In genomic region chr14:36604757-36605505, GRCh38 we compare ENCODE assay signal across 8 cellular contexts. TPM values are rescaled to one million over a fixed set of nuclear protein-coding genes. Genes with fewer than 3 reads are reported as not detected.
DNase-seq lines count a peak whose midpoint lies in the region; ATAC-seq and TF ChIP-seq lines count a peak whose summit lies in the region.

No MANE protein-coding gene starts in this region.

- 0% methylated on average over 4 of the region's 4 CpGs for WGBS in right lobe of liver (ENCODE audit: insufficient coverage, low coverage, low lambda C conversion rate, missing lambda C conversion rate)

- intact Hi-C loops in natural killer cell (cut with micrococcal nuclease) = no loop called here
- intact Hi-C loops in colonic mucosa (cut with DNase I) = loop anchor here (5.0 kb wide), 1 partner anchor 53 kb away; no protein-coding TSS in a partner anchor
- intact Hi-C loops in right lobe of liver (cut with DNase I) = loop anchor here in 1 of 2 donors (10.0 kb wide), 1 partner anchor 50 kb away; no protein-coding TSS in a partner anchor
- intact Hi-C loops in upper lobe of right lung (cut with DNase I) = no loop called here

- DNase-seq in natural killer cell = no peak
- no peak for DNase-seq in natural killer cell treated with Interleukin-12 subunit alpha and Interleukin-12 subunit beta and Interleukin-15 and Interleukin-18, amount 100 ng/mL, for 72 hours (ENCODE audit: low spot score)
- peak; percentile 71 for DNase-seq in HFFc6
- DNase-seq in NAMALWA (ENCODE audit: low spot score) = peak; percentile 67
- peak; percentile 82 for DNase-seq in RKO (ENCODE audit: low spot score)
- peak; percentile 60 for DNase-seq in colonic mucosa
- no peak for DNase-seq in right lobe of liver
- no peak for DNase-seq in upper lobe of right lung

- H3K9me3 Mint-ChIP-seq in natural killer cell (no peaks in the 10 kb centered on the region), HFFc6 (no peaks in the 10 kb centered on the region)
- H3K9me3 Mint-ChIP-seq in natural killer cell treated with Interleukin-12 subunit alpha and Interleukin-12 subunit beta and Interleukin-15 and Interleukin-18, amount 100 ng/mL, for 72 hours = peaks cover 2% of the 10 kb centered on the region

- H3K36me3 ChIP-seq in colonic mucosa (no peaks in the 10 kb centered on the region), right lobe of liver (no peaks in the 10 kb centered on the region), upper lobe of right lung (no peaks in the 10 kb centered on the region)

- TF ChIP-seq CTCF in natural killer cell (IDR thresholded peaks at IDR 0.05) (peak; percentile 36), HFFc6 (IDR thresholded peaks at IDR 0.05) (peak; percentile 83), colonic mucosa (IDR thresholded peaks at IDR 0.05) (peak; percentile 65), right lobe of liver (IDR thresholded peaks at IDR 0.05) (peak; percentile 71 to 84 (median 78)), upper lobe of right lung (IDR thresholded peaks at IDR 0.05) (peak; percentile 79)

- H3K27ac ChIP-seq in colonic mucosa (no peak overlapping the region), right lobe of liver (no peak overlapping the region), upper lobe of right lung (no peak overlapping the region)

- H3K4me3 Mint-ChIP-seq in natural killer cell (no peak overlapping the region), HFFc6 (no peak overlapping the region)
- H3K4me3 Mint-ChIP-seq in natural killer cell treated with Interleukin-12 subunit alpha and Interleukin-12 subunit beta and Interleukin-15 and Interleukin-18, amount 100 ng/mL, for 72 hours = no peak overlapping the region

- H3K27me3 ChIP-seq in colonic mucosa (no peaks in the 10 kb centered on the region), right lobe of liver (no peaks in the 10 kb centered on the region), upper lobe of right lung (peaks cover 9% of the 10 kb centered on the region)

- no peak overlapping the region for H3K4me3 ChIP-seq in colonic mucosa
- H3K4me3 ChIP-seq in right lobe of liver = no peak overlapping the region
- H3K4me3 ChIP-seq in upper lobe of right lung = no peak overlapping the region

- no peak overlapping the region for H3K9ac ChIP-seq in colonic mucosa (ENCODE audit: low read depth in 2 of 2, low read length in 2 of 2)

- no peak for TF ChIP-seq POLR2A in right lobe of liver (IDR thresholded peaks at IDR 0.05)

- H3K9me3 ChIP-seq in colonic mucosa (no peaks in the 10 kb centered on the region), right lobe of liver (no peaks in the 10 kb centered on the region), upper lobe of right lung (no peaks in the 10 kb centered on the region)

- H3K4me1 Mint-ChIP-seq in natural killer cell = no peaks in the 10 kb centered on the region
- H3K4me1 Mint-ChIP-seq in natural killer cell treated with Interleukin-12 subunit alpha and Interleukin-12 subunit beta and Interleukin-15 and Interleukin-18, amount 100 ng/mL, for 72 hours (ENCODE audit: low read depth in 2 of 2) = no peaks in the 10 kb centered on the region
- H3K4me1 Mint-ChIP-seq in HFFc6 (ENCODE audit: low read depth) = no peaks in the 10 kb centered on the region

- no peak overlapping the region for H3K27ac Mint-ChIP-seq in natural killer cell
- H3K27ac Mint-ChIP-seq in natural killer cell treated with Interleukin-12 subunit alpha and Interleukin-12 subunit beta and Interleukin-15 and Interleukin-18, amount 100 ng/mL, for 72 hours = no peak overlapping the region
- no peak overlapping the region for H3K27ac Mint-ChIP-seq in HFFc6

- no peak for ATAC-seq in natural killer cell
- no peak for ATAC-seq in natural killer cell treated with Interleukin-12 subunit alpha and Interleukin-12 subunit beta and Interleukin-15 and Interleukin-18, amount 100 ng/mL, for 72 hours
- ATAC-seq in right lobe of liver = peak; percentile 88 to 97 (median 94)
- peak; percentile 94 for ATAC-seq in upper lobe of right lung

- H3K4me1 ChIP-seq in colonic mucosa = no peaks in the 10 kb centered on the region
- H3K4me1 ChIP-seq in right lobe of liver = no peaks in the 10 kb centered on the region
- no peaks in the 10 kb centered on the region for H3K4me1 ChIP-seq in upper lobe of right lung

- H3K36me3 Mint-ChIP-seq in natural killer cell = no peaks in the 10 kb centered on the region
- no peaks in the 10 kb centered on the region for H3K36me3 Mint-ChIP-seq in natural killer cell treated with Interleukin-12 subunit alpha and Interleukin-12 subunit beta and Interleukin-15 and Interleukin-18, amount 100 ng/mL, for 72 hours
- no peaks in the 10 kb centered on the region for H3K36me3 Mint-ChIP-seq in HFFc6 (ENCODE audit: low read depth)

- H3K27me3 Mint-ChIP-seq in natural killer cell (ENCODE audit: low read depth in 2 of 2) (peaks cover 7 to 11% of the 10 kb centered on the region in 2 donors), HFFc6 (ENCODE audit: insufficient read depth) (peaks cover 5% of the 10 kb centered on the region; the same call in 1 of the 2 replicates)
- peaks cover 0 to 10% of the 10 kb centered on the region in 2 donors for H3K27me3 Mint-ChIP-seq in natural killer cell treated with Interleukin-12 subunit alpha and Interleukin-12 subunit beta and Interleukin-15 and Interleukin-18, amount 100 ng/mL, for 72 hours

RNA-seq across cellular contexts. Expression of gene NKX2-8, which starts 22.5 kb away (rescaled TPM):
- total RNA-seq in natural killer cell = not detected
- total RNA-seq in natural killer cell treated with Interleukin-12 subunit alpha and Interleukin-12 subunit beta and Interleukin-15 and Interleukin-18, amount 100 ng/mL, for 72 hours = not detected
- not detected for total RNA-seq in HFFc6 (2021; fragmentation: NEBNext Ultra II Directional; extraction: Animal tissue kit (Norgen Biotek cat#: 25700))
- not detected for total RNA-seq in colonic mucosa
- not detected for total RNA-seq in right lobe of liver
- 0.43 TPM for total RNA-seq in upper lobe of right lung

RNA-seq across cellular contexts. Expression of gene PAX9, which starts 56.7 kb away (rescaled TPM):
- not detected for total RNA-seq in natural killer cell
- total RNA-seq in natural killer cell treated with Interleukin-12 subunit alpha and Interleukin-12 subunit beta and Interleukin-15 and Interleukin-18, amount 100 ng/mL, for 72 hours = not detected
- under 1 TPM in 5 of 6 experiments, not detected in 1; 0.10 to 0.35 (median 0.24) TPM for total RNA-seq in HFFc6 (2021; fragmentation: NEBNext Ultra II Directional; extraction: Animal tissue kit (Norgen Biotek cat#: 25700))
- under 1 TPM; 0.25 to 0.77 TPM for total RNA-seq in colonic mucosa
- not detected for total RNA-seq in right lobe of liver
- total RNA-seq in upper lobe of right lung = 0.78 TPM

Comparison
In these comparisons a context has a peak if more than half of its experiments do, and no peak if none do; other contexts are left out.
1. ATAC-seq: peak in right lobe of liver (4 of 4) and upper lobe of right lung (single experiment); none in natural killer cell (0 of 3) and natural killer cell treated with Interleukin-12 subunit alpha and Interleukin-12 subunit beta and Interleukin-15 and Interleukin-18, amount 100 ng/mL, for 72 hours (0 of 2).
2. DNase-seq: peak in HFFc6 (single experiment), NAMALWA (single experiment), RKO (single experiment) and colonic mucosa (single experiment); none in natural killer cell (single experiment), natural killer cell treated with Interleukin-12 subunit alpha and Interleukin-12 subunit beta and Interleukin-15 and Interleukin-18, amount 100 ng/mL, for 72 hours (single experiment), right lobe of liver (0 of 3) and upper lobe of right lung (single experiment).
3. Peak in every context shown above with its lines, with median percentiles within 50 percentile points of each other: CTCF ChIP-seq.